8 cellular contexts compared by ENCODE assay signal in the genomic region with DNA sequence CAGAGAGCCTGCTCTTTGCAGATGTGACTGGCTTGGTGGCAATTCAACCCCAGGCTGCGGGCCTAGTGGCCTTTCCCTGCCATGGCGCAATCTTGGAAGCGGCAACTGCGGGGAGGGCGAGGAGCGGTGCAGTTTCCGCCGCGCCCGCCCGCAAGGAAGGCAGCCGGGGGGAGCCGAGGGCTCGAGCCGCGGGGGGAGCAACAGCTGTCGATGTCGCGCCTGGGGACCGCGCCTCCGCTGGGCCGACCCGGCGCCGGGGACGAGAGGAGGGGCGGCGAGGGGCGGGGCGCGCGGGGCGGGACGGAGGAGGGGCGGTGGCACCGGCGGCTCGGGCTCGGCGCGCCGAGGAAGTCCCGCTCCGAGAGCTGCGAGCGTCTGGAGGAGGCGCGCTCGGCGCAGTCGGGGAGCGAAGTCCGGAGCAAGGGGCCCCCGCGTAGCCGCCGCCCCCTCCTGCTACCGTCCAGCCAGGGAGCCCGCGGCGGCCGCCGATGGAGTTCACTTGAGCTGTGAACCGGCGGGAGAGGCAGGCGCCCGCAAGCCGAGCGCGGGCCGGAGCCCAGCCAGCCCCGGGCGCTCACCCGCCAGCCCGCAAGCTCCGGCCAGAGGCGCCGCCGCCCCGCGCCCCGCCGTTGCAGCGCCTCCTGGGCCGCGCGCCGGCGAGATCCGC.
DNase-seq lines count a peak whose midpoint lies in the region; ATAC-seq lines count a peak whose summit lies in the region.

No MANE protein-coding gene starts in this region.

- DNase-seq in NCI-H1417 (lab: John Stamatoyannopoulos, UW) (peak; percentile 82 to 93 (median 88)), NCI-H1417 treated with DMSO at 0.1 percent for 48 hours (lab: John Stamatoyannopoulos, UW) (no peak), NCI-H345 treated with DMSO at 0.1 percent for 48 hours (lab: John Stamatoyannopoulos, UW; ENCODE audit: unreplicated experiment) (peak; percentile 63), naive B cell (peak; percentile 38), superior temporal gyrus (ENCODE audit: extremely low spot score) (peak; percentile 38)
- peak; percentile 64 for DNase-seq in activated CD8-positive, alpha-beta memory T cell treated with anti-CD3 and anti-CD28 coated beads, Interleukin-2, amount 50 U/mL, for 48 hours

- H3K4me3 Mint-ChIP-seq in naive B cell: peak overlapping the region; percentile 74 to 91 (median 88)

- peak overlapping the region in 1 of 6 donors; percentile 54 for H3K27ac Mint-ChIP-seq in naive B cell

- ATAC-seq in HG02981 (IDR thresholded peaks at IDR 0.05; ENCODE audit: unreplicated experiment) (peak; percentile 56), esophagus mucosa (peak; percentile 75), naive B cell (ENCODE audit: low read depth in 2 of 2) (peak; percentile 64 to 68)

- peaks cover 7 to 18% (median 16%) of the 10 kb centered on the region in 3 donors for H3K4me1 Mint-ChIP-seq in naive B cell

- H3K36me3 Mint-ChIP-seq in naive B cell: peaks cover 0 to 5% of the 10 kb centered on the region in 2 donors

- H3K27me3 Mint-ChIP-seq in naive B cell: peaks cover 7 to 24% (median 21%) of the 10 kb centered on the region in 3 donors

- H3K9me3 Mint-ChIP-seq in naive B cell: no peaks in the 10 kb centered on the region
